13 cellular contexts compared by ENCODE assay signal in the genomic region with DNA sequence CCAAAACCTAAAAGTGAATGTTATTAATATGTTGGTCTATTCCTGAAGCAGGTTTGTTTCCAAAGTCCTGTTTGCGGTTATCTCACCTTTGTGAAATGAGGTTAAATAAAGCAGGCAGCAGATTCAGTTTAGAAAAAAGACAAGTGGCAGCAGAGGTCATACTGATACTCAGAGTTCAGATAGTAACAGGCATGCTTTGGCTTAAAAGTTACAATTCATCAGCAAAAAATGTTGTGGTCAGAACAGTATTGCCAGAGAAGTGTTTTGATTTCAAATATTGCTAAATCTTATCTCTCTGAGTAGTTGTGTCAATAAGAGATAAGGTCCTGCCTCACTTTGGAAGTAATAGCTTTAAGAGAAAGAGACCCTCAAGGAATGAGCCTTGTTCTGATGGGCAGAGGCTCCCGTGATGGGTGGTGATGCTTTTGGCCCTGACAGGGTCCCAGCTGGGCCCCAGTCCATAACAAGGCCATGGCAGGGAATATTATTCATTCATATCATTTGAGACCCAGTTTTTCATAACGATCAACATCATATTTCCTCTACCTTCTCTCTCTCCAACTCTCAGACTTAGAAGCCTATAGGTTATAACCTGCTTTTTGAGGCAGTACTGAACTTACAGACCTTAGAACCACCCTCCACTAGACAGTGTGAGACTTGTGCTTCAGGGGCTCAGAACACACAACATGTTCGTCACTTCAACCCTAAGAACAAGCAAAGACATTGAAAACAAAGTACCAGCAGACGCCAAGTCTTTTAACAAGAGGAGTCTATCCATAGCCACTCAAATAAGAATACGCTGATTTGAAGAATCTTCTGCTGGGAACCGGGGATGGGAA. TPM values are rescaled to one million over a fixed set of nuclear protein-coding genes. Genes with fewer than 3 reads are reported as not detected.
DNase-seq lines count a peak whose midpoint lies in the region; ATAC-seq, FAIRE-seq and TF ChIP-seq lines count a peak whose summit lies in the region.
"Had no signal": no experiment of that assay in that cellular context is flagged by ENCODE, and none has a peak within 500 bp of the region (broad histone marks: within the 10 kb centered on the region; RNA-seq: fewer than 3 reads in every experiment).

No MANE protein-coding gene starts in this region.

- no peak for DNase-seq in GM18507 (ENCODE audit: extremely low spot score, insufficient read length, low read depth)
- DNase-seq in Panc1 (ENCODE audit: low read depth, low spot score), result no peak
- DNase-seq in fibroblast of peridontal ligament (ENCODE audit: extremely low read depth), result peak; percentile 76
- DNase-seq in renal cortical epithelial cell (ENCODE audit: low read depth), result peak; percentile 30
- DNase-seq in NCI-H2029 treated with DMSO at 0.1 percent for 48 hours (lab: John Stamatoyannopoulos, UW), result no peak
- DNase-seq in gastrocnemius medialis, result no peak
- DNase-seq: activated CD4-positive, alpha-beta T cell treated with anti-CD3 and anti-CD28 coated beads, Interleukin-2, amount 50 U/mL, for 4 hours; activated naive CD8-positive, alpha-beta T cell treated with anti-CD3 and anti-CD28 coated beads for 36 hours; natural killer cell; NCI-H1048; NCI-H748 treated with DMSO at 0.1 percent for 48 hours; stimulated activated CD8-positive, alpha-beta memory T cell treated with anti-CD3 and anti-CD28 coated beads, Interleukin-4, amount 100 ng/mL, for 48 hours had no signal

- peak overlapping the region; percentile 52 for H3K27ac ChIP-seq in Panc1 (ENCODE audit: low read length)
- H3K27ac ChIP-seq in gastrocnemius medialis, result no peak overlapping the region

- intact Hi-C loops in Panc1 (cut with micrococcal nuclease; ENCODE audit: unreplicated experiment) (no loop called here), gastrocnemius medialis (cut with DNase I; ENCODE audit: low total_unique reads) (no loop called here)

- in situ Hi-C loops in Panc1 (cut with HindIII; ENCODE audit: low pct_unique_long_range_greater_than_20kb, low sequenced_read_pairs) (no loop called here), gastrocnemius medialis (cut with MboI; ENCODE audit: low sequenced_read_pairs in 4 of 4) (no loop called here)

- BruUV-seq in Panc1 (replicated peaks; lab: Mats Ljungman, UMichigan), result no TSS peak

- H3K4me3 ChIP-seq in Panc1 (ENCODE audit: low read depth in 2 of 2, low read length in 2 of 2), result no peak overlapping the region
- no peak overlapping the region for H3K4me3 ChIP-seq in gastrocnemius medialis

- no peak for TF ChIP-seq POLR2A in gastrocnemius medialis (IDR thresholded peaks at IDR 0.05)

- peak; percentile 52 for FAIRE-seq in GM18507 (lab: Jason Lieb, UNC)

- H3K4me1 ChIP-seq in Panc1 (ENCODE audit: control insufficient read depth, insufficient read depth, low read length) (peaks cover 20% of the 10 kb centered on the region), gastrocnemius medialis (no peaks in the 10 kb centered on the region)

- CTCF ChIA-PET in Panc1 (lab: Charles Lee), result no interaction called here

- TF ChIP-seq CTCF in Panc1 (IDR thresholded peaks at IDR 0.05), result no peak
- TF ChIP-seq CTCF in gastrocnemius medialis (IDR thresholded peaks at IDR 0.05 in 4 of 5, conservative IDR thresholded peaks at IDR 0.05 in 1 of 5), result no peak

- no peaks in the 10 kb centered on the region for H3K36me3 ChIP-seq in Panc1 (ENCODE audit: control insufficient read depth, insufficient read depth, low read length)
- H3K36me3 ChIP-seq in gastrocnemius medialis, result no peaks in the 10 kb centered on the region

- H3K27me3 ChIP-seq in Panc1 (ENCODE audit: control insufficient read depth, insufficient read depth, low read length), result no peaks in the 10 kb centered on the region
- no peaks in the 10 kb centered on the region for H3K27me3 ChIP-seq in gastrocnemius medialis

- POLR2A ChIA-PET in Panc1 (lab: Charles Lee), result no interaction called here

- H3K9me3 ChIP-seq in Panc1 (ENCODE audit: control insufficient read depth, insufficient read depth, low read depth, low read length) (no peaks in the 10 kb centered on the region), gastrocnemius medialis (no peaks in the 10 kb centered on the region)

- ATAC-seq in Panc1, result peak; percentile 81
- ATAC-seq in HG03095 (IDR thresholded peaks at IDR 0.05; ENCODE audit: unreplicated experiment), result no peak
- ATAC-seq in gastrocnemius medialis, result no peak
- ATAC-seq: natural killer cell had no signal

RNA-seq across cellular contexts. Expression of gene AHR, which starts 58.5 kb away (rescaled TPM):
- total RNA-seq in Panc1 (2021; ENCODE audit: unreplicated experiment) (36.6 TPM), renal cortical epithelial cell (96.7 and 214 TPM in 2 replicates), gastrocnemius medialis (10 to 100 TPM; 12.0 to 13.6 (median 13.1) TPM)
- 9.1 TPM for polyA plus RNA-seq in Panc1 (2012; ENCODE audit: insufficient read length)

Comparison
In these comparisons a context has a peak if more than half of its experiments do, and no peak if none do; other contexts are left out.
1. DNase-seq: peak in fibroblast of peridontal ligament (single experiment) and renal cortical epithelial cell (single experiment); none in GM18507 (single experiment), Panc1 (single experiment), NCI-H2029 treated with DMSO at 0.1 percent for 48 hours (single experiment) and gastrocnemius medialis (0 of 2).